1 cellular context compared by ENCODE assay signal in the genomic region with DNA sequence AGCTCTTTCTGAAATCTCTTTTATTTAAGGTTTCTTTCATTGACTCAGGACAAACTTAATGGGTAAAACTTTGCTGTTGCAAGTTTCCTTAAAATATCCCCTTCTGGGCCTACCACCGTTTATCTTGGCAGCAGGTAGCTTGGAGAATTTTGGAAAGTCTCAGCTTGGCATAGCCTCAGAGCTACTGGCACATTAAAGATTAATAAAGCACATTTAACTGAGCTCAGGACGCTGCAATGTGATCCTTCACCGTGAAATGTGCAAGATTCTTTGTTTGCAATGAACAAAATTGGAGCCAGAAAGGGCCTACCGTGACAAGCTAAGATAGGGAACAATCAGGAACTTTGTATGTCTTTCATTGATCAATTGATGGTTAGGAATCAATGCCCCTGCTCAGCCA.
TF ChIP-seq lines count a peak whose summit lies in the region.

No MANE protein-coding gene starts in this region.

TF ChIP-seq in GM23338, 12 proteins besides CTCF, POLR2A, EP300 and RAD21:
- TF ChIP-seq ZNF462 (CRISPR knock-in tag; IDR thresholded peaks at IDR 0.05) = no peak
- TF ChIP-seq REST (IDR thresholded peaks at IDR 0.05; ENCODE audit: unreplicated experiment) = no peak
- TF ChIP-seq POLR2AphosphoS5 (IDR thresholded peaks at IDR 0.05; ENCODE audit: low read depth) = no peak
- no peak for TF ChIP-seq CREB1 (CRISPR knock-in tag; IDR thresholded peaks at IDR 0.05; ENCODE audit: low read depth)
- no peak for TF ChIP-seq ZNF331 (CRISPR knock-in tag; IDR thresholded peaks at IDR 0.05; ENCODE audit: low read depth)
- no peak for TF ChIP-seq NANOG (IDR thresholded peaks at IDR 0.05; ENCODE audit: borderline replicate concordance)
- TF ChIP-seq EZH2 (IDR thresholded peaks at IDR 0.05; ENCODE audit: low read depth, unreplicated experiment) = no peak
- no peak for TF ChIP-seq ZNF114 (CRISPR knock-in tag; IDR thresholded peaks at IDR 0.05)
- no peak for TF ChIP-seq JUNB (IDR thresholded peaks at IDR 0.05; ENCODE audit: unreplicated experiment)
